18 cellular contexts compared by ENCODE assay signal in genomic region chr3:113847664-113848461, GRCh38. TPM values are rescaled to one million over a fixed set of nuclear protein-coding genes. Genes with fewer than 3 reads are reported as not detected.
DNase-seq lines count a peak whose midpoint lies in the region; ATAC-seq, FAIRE-seq and TF ChIP-seq lines count a peak whose summit lies in the region.
"Had no signal": no experiment of that assay in that cellular context is flagged by ENCODE, and none has a peak within 500 bp of the region (broad histone marks: within the 10 kb centered on the region; RNA-seq: fewer than 3 reads in every experiment).

No MANE protein-coding gene starts in this region.

- no peak overlapping the region for H3K27ac ChIP-seq in left lung
- H3K27ac ChIP-seq in upper lobe of left lung, result peak overlapping the region; percentile 36 to 48 (median 41)
- H3K27ac ChIP-seq: BLaER1, prostate gland, thoracic aorta had no signal

- H3K4me1 ChIP-seq in left lung (no peaks in the 10 kb centered on the region), upper lobe of left lung (no peaks in the 10 kb centered on the region)
- H3K4me1 ChIP-seq: BLaER1, prostate gland had no signal

- ATAC-seq in left lung, result peak; percentile 80
- peak in 1 of 2 donors; percentile 61 for ATAC-seq in upper lobe of left lung (ENCODE audit: low FRiP score in 2 of 2)
- no peak for ATAC-seq in GM21515 (IDR thresholded peaks at IDR 0.05; ENCODE audit: unreplicated experiment)

- 74 to 79% methylated on average over 2 of the region's 2 CpGs for WGBS in upper lobe of left lung, 2 donors

- H3K36me3 ChIP-seq in bronchial epithelial cell (ENCODE audit: control insufficient read depth, insufficient read depth, low read length), result no peaks in the 10 kb centered on the region
- no peaks in the 10 kb centered on the region for H3K36me3 ChIP-seq in left lung
- no peaks in the 10 kb centered on the region for H3K36me3 ChIP-seq in upper lobe of left lung
- H3K36me3 ChIP-seq: BLaER1, prostate gland, thoracic aorta had no signal

- H3K27me3 ChIP-seq in bronchial epithelial cell (ENCODE audit: control insufficient read depth, insufficient read depth, low read length), result no peaks in the 10 kb centered on the region
- H3K27me3 ChIP-seq in left lung, result no peaks in the 10 kb centered on the region
- no peaks in the 10 kb centered on the region for H3K27me3 ChIP-seq in upper lobe of left lung
- H3K27me3 ChIP-seq: BLaER1 had no signal

- no peak for TF ChIP-seq POLR2A in upper lobe of left lung (IDR thresholded peaks at IDR 0.05)

- no peak overlapping the region for H3K4me3 ChIP-seq in bronchial epithelial cell (ENCODE audit: low read depth, low read length)
- no peak overlapping the region for H3K4me3 ChIP-seq in left lung
- no peak overlapping the region for H3K4me3 ChIP-seq in upper lobe of left lung
- H3K4me3 ChIP-seq: BLaER1, prostate gland, thoracic aorta had no signal

- H3K9me3 ChIP-seq in left lung (no peaks in the 10 kb centered on the region), upper lobe of left lung (no peaks in the 10 kb centered on the region)
- H3K9me3 ChIP-seq: BLaER1, prostate gland, thoracic aorta had no signal

- DNase-seq in SIG-M5 treated with dmso at 0.1 percent for 504 hours (lab: John Stamatoyannopoulos, UW; ENCODE audit: unreplicated experiment), result peak; percentile 26
- DNase-seq in SIG-M5 (lab: John Stamatoyannopoulos, UW), result no peak
- DNase-seq in bronchial epithelial cell (ENCODE audit: low read depth), result peak; percentile 98
- no peak for DNase-seq in left lung
- no peak for DNase-seq in upper lobe of left lung
- DNase-seq in H4 (ENCODE audit: low spot score), result no peak
- no peak for DNase-seq in GM19240 (ENCODE audit: insufficient read length, low spot score)
- DNase-seq: DMS 273 treated with DMSO at 0.1 percent for 48 hours, glutamatergic neuron, mesendoderm, NCI-H510A, SHP77 treated with DMSO at 0.1 percent for 48 hours had no signal

- intact Hi-C loops in left lung (cut with DNase I), result no loop called here

- peak in 2 of 4 donors; percentile 55 to 93 for TF ChIP-seq EP300 in upper lobe of left lung (IDR thresholded peaks at IDR 0.05)

- FAIRE-seq in bronchial epithelial cell (lab: Jason Lieb, UNC), result no peak
- FAIRE-seq: A204.1, GM12892 had no signal

- no peak for TF ChIP-seq CTCF in bronchial epithelial cell (IDR thresholded peaks at IDR 0.05; ENCODE audit: insufficient read depth, low read length, severe bottlenecking)
- no peak for TF ChIP-seq CTCF in left lung (IDR thresholded peaks at IDR 0.05)
- no peak for TF ChIP-seq CTCF in upper lobe of left lung (IDR thresholded peaks at IDR 0.05)

RNA-seq across cellular contexts. Expression of gene GRAMD1C, which starts 9.3 kb away (rescaled TPM):
- total RNA-seq in bronchial epithelial cell (1.1 and 1.3 TPM in 2 replicates), left lung (1 to 10 TPM; 4.5 to 5.6 TPM), upper lobe of left lung (10 to 100 TPM in 2 of 6 donors, 1 to 10 TPM in 4; 3.7 to 40.1 (median 6.3) TPM)
- 0.23 and 0.81 TPM in 2 replicates for total RNA-seq in H4 (2014; rRNA removed; shearing (Covaris generic))

Comparison
In these comparisons a context has a peak if more than half of its experiments do, and no peak if none do; other contexts are left out.
1. DNase-seq: peak in SIG-M5 treated with dmso at 0.1 percent for 504 hours (single experiment) and bronchial epithelial cell (single experiment); none in SIG-M5 (single experiment), left lung (0 of 2), upper lobe of left lung (0 of 2), H4 (single experiment) and GM19240 (single experiment).
2. H3K27ac ChIP-seq: peak in upper lobe of left lung (4 of 4); none in left lung (0 of 2).